In genomic region chr19:40139533-40140287, GRCh38 we compare ENCODE assay signal across 7 cellular contexts.
DNase-seq lines count a peak whose midpoint lies in the region; ATAC-seq and TF ChIP-seq lines count a peak whose summit lies in the region.

No MANE protein-coding gene starts in this region.

- H3K4me2 ChIP-seq in KMS-11: no peak overlapping the region

- H3K9ac ChIP-seq in KMS-11: no peak overlapping the region

- H3K79me2 ChIP-seq in KMS-11 (ENCODE audit: insufficient read depth, low read depth): no peaks in the 10 kb centered on the region

- H3K27ac Mint-ChIP-seq in nephron: no peak overlapping the region

- peak overlapping the region; percentile 19; the same call in 1 of the 2 replicates for H2AFZ ChIP-seq in KMS-11 (ENCODE audit: low read depth)

- TF ChIP-seq CTCF in KMS-11 (conservative IDR thresholded peaks at IDR 0.05; ENCODE audit: low read depth, low read length): peak; percentile 87
- peak; percentile 63 to 71 (median 69) for TF ChIP-seq CTCF in nephron (IDR thresholded peaks at IDR 0.05; ENCODE audit: unreplicated experiment in 3 of 3)

- H3K27me3 ChIP-seq in KMS-11 (ENCODE audit: insufficient read depth, low read depth): no peaks in the 10 kb centered on the region

- H3K9me3 Mint-ChIP-seq in nephron: no peaks in the 10 kb centered on the region

- ATAC-seq in GM19395 (IDR thresholded peaks at IDR 0.05; ENCODE audit: unreplicated experiment) (no peak), HG03280 (IDR thresholded peaks at IDR 0.05; ENCODE audit: unreplicated experiment) (no peak)

- H3K4me3 ChIP-seq in KMS-11 (IDR thresholded peaks at IDR 0.05; ENCODE audit: insufficient read depth, low read depth, low read length): no peak overlapping the region

- DNase-seq in EH (ENCODE audit: low read depth) (peak; percentile 56), RKO (ENCODE audit: low spot score) (peak; percentile 64), epidermal melanocyte (ENCODE audit: insufficient read length, low spot score) (peak; percentile 67)

- no peaks in the 10 kb centered on the region for H4K20me1 ChIP-seq in KMS-11 (ENCODE audit: insufficient read depth)

- no peaks in the 10 kb centered on the region for H3K4me1 Mint-ChIP-seq in nephron

- no peak overlapping the region for H3K27ac ChIP-seq in KMS-11

- H3K4me3 Mint-ChIP-seq in nephron: no peak overlapping the region

- no peaks in the 10 kb centered on the region for H3K36me3 ChIP-seq in KMS-11 (ENCODE audit: insufficient read depth)

- no peaks in the 10 kb centered on the region for H3K36me3 Mint-ChIP-seq in nephron (ENCODE audit: low read depth)

- H3K27me3 Mint-ChIP-seq in nephron (ENCODE audit: low read depth): peaks cover 32% of the 10 kb centered on the region

- H3K4me1 ChIP-seq in KMS-11 (ENCODE audit: low read depth, poor library complexity, severe bottlenecking): peaks cover 31% of the 10 kb centered on the region
